Comparison of ENCODE assay signal across 1 cellular context in the genomic region with DNA sequence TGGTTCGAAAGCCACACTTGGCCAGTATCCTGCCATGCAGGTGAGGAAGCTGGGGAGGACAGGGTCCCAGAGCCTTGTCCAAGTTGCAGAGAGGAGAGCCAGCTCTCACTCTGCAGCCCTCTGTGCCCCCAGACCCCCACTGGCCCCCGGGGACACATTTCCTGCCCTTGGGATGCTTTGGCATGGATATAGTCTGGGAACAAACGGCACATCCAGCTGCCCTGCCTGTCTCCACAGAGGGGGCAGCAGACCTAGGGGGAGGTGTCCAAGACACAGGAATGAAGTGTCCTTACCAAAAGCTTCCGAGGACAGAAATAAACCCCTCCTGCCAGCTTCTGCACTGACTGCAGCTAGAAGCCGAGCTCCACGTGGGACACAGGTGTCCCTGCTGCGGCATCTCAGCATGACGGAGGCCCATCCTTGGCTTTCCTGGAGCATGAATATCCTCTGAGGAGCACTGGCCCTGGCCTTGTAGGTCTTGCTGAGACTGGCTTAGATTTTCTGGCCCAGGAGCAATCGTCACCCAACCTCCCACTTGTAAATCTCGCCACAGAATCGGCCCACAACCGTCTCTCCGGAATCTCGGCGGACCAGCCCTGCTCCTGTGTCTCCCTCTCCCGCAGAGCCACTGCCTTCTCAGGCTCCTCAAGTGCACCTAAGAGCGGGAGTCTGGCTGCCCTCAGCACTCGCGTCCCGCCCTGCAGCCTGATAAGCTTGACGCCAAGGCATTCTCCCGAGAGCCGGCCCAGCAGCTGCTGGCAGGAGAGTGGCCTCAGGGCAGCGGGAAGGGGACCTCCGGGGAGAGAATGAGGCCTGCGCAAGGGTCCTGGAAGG.
A peak's percentile ranks its signal among the peaks of the same experiment; 100 is the strongest.
TF ChIP-seq lines count a peak whose summit lies in the region.

No MANE protein-coding gene starts in this region.

TF ChIP-seq in HepG2, 621 proteins besides CTCF, POLR2A, EP300 and RAD21 (continued from another document and continues in another):
- TF ChIP-seq, protein P1, sequence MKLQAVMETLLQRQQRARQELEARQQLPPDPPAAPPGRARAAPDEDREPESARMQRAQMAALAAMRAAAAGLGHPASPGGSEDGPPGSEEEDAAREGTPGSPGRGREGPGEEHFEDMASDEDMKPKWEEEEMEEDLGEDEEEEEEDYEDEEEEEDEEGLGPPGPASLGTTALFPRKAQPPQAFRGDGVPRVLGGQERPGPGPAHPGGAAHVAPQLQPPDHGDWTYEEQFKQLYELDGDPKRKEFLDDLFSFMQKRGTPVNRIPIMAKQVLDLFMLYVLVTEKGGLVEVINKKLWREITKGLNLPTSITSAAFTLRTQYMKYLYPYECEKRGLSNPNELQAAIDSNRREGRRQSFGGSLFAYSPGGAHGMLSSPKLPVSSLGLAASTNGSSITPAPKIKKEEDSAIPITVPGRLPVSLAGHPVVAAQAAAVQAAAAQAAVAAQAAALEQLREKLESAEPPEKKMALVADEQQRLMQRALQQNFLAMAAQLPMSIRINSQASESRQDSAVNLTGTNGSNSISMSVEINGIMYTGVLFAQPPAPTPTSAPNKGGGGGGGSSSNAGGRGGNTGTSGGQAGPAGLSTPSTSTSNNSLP (IDR thresholded peaks at IDR 0.05; ENCODE audit: low read depth, low read length) = no peak
- TF ChIP-seq, protein P2, sequence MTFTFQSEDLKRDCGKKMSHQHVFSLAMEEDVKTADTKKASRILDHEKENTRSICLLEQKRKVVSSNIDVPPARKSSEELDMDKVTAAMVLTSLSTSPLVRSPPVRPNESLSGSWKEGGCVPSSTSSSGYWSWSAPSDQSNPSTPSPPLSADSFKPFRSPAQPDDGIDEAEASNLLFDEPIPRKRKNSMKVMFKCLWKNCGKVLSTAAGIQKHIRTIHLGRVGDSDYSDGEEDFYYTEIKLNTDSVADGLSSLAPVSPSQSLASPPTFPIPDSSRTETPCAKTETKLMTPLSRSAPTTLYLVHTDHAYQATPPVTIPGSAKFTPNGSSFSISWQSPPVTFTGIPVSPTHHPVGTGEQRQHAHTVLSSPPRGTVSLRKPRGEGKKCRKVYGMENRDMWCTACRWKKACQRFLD (CRISPR knock-in tag; IDR thresholded peaks at IDR 0.05; ENCODE audit: borderline replicate concordance) = no peak
- TF ChIP-seq, protein P3, sequence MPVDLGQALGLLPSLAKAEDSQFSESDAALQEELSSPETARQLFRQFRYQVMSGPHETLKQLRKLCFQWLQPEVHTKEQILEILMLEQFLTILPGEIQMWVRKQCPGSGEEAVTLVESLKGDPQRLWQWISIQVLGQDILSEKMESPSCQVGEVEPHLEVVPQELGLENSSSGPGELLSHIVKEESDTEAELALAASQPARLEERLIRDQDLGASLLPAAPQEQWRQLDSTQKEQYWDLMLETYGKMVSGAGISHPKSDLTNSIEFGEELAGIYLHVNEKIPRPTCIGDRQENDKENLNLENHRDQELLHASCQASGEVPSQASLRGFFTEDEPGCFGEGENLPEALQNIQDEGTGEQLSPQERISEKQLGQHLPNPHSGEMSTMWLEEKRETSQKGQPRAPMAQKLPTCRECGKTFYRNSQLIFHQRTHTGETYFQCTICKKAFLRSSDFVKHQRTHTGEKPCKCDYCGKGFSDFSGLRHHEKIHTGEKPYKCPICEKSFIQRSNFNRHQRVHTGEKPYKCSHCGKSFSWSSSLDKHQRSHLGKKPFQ (CRISPR knock-in tag; IDR thresholded peaks at IDR 0.05; ENCODE audit: insufficient replicate concordance) = no peak
- no peak for TF ChIP-seq ATF7-NPFF (CRISPR knock-in tag; IDR thresholded peaks at IDR 0.05; ENCODE audit: low read depth)
- no peak for TF ChIP-seq CAMTA2 (CRISPR knock-in tag; IDR thresholded peaks at IDR 0.05; ENCODE audit: borderline replicate concordance)
- no peak for TF ChIP-seq NFIC (IDR thresholded peaks at IDR 0.05; ENCODE audit: low read length)
- no peak for TF ChIP-seq NFRKB (IDR thresholded peaks at IDR 0.05)
- no peak for TF ChIP-seq TCF7L2 (IDR thresholded peaks at IDR 0.05; ENCODE audit: low read depth, low read length)
- no peak for TF ChIP-seq ZNF7 (CRISPR knock-in tag; IDR thresholded peaks at IDR 0.05)
- TF ChIP-seq ELF1 (CRISPR knock-in tag; IDR thresholded peaks at IDR 0.05) = no peak
- TF ChIP-seq, protein P4, sequence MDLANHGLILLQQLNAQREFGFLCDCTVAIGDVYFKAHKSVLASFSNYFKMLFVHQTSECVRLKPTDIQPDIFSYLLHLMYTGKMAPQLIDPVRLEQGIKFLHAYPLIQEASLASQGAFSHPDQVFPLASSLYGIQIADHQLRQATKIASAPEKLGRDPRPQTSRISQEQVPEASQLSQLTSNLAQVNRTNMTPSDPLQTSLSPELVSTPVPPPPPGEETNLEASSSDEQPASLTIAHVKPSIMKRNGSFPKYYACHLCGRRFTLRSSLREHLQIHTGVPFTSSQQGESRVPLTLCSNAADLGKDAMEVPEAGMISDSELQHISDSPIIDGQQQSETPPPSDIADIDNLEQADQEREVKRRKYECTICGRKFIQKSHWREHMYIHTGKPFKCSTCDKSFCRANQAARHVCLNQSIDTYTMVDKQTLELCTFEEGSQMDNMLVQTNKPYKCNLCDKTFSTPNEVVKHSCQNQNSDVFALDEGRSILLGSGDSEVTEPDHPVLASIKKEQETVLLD (CRISPR knock-in tag; IDR thresholded peaks at IDR 0.05; ENCODE audit: low read depth) = no peak
- TF ChIP-seq ZNF747 (CRISPR knock-in tag; IDR thresholded peaks at IDR 0.05; ENCODE audit: borderline replicate concordance) = no peak
- TF ChIP-seq, protein P5, sequence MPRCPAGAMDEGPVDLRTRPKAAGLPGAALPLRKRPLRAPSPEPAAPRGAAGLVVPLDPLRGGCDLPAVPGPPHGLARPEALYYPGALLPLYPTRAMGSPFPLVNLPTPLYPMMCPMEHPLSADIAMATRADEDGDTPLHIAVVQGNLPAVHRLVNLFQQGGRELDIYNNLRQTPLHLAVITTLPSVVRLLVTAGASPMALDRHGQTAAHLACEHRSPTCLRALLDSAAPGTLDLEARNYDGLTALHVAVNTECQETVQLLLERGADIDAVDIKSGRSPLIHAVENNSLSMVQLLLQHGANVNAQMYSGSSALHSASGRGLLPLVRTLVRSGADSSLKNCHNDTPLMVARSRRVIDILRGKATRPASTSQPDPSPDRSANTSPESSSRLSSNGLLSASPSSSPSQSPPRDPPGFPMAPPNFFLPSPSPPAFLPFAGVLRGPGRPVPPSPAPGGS (CRISPR knock-in tag; IDR thresholded peaks at IDR 0.05) = no peak
- TF ChIP-seq, protein P6, sequence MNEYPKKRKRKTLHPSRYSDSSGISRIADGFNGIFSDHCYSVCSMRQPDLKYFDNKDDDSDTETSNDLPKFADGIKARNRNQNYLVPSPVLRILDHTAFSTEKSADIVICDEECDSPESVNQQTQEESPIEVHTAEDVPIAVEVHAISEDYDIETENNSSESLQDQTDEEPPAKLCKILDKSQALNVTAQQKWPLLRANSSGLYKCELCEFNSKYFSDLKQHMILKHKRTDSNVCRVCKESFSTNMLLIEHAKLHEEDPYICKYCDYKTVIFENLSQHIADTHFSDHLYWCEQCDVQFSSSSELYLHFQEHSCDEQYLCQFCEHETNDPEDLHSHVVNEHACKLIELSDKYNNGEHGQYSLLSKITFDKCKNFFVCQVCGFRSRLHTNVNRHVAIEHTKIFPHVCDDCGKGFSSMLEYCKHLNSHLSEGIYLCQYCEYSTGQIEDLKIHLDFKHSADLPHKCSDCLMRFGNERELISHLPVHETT (CRISPR knock-in tag; conservative IDR thresholded peaks at IDR 0.05) = no peak
- TF ChIP-seq ZNF160 (CRISPR knock-in tag; IDR thresholded peaks at IDR 0.05) = no peak
- no peak for TF ChIP-seq SNRNP70 (IDR thresholded peaks at IDR 0.05; ENCODE audit: low read depth, low read length)
- no peak for TF ChIP-seq FLYWCH1 (CRISPR knock-in tag; IDR thresholded peaks at IDR 0.05)
- TF ChIP-seq, protein P7, sequence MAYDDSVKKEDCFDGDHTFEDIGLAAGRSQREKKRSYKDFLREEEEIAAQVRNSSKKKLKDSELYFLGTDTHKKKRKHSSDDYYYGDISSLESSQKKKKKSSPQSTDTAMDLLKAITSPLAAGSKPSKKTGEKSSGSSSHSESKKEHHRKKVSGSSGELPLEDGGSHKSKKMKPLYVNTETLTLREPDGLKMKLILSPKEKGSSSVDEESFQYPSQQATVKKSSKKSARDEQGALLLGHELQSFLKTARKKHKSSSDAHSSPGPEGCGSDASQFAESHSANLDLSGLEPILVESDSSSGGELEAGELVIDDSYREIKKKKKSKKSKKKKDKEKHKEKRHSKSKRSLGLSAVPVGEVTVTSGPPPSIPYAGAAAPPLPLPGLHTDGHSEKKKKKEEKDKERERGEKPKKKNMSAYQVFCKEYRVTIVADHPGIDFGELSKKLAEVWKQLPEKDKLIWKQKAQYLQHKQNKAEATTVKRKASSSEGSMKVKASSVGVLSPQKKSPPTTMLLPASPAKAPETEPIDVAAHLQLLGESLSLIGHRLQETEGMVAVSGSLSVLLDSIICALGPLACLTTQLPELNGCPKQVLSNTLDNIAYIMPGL (CRISPR knock-in tag; IDR thresholded peaks at IDR 0.05; ENCODE audit: borderline replicate concordance in 1 of 2, low read depth in 1 of 2) = no peak
- TF ChIP-seq CCAR2 (optimal IDR thresholded peaks at IDR 0.05; ENCODE audit: low read depth, low read length) = no peak
- TF ChIP-seq, protein P8, sequence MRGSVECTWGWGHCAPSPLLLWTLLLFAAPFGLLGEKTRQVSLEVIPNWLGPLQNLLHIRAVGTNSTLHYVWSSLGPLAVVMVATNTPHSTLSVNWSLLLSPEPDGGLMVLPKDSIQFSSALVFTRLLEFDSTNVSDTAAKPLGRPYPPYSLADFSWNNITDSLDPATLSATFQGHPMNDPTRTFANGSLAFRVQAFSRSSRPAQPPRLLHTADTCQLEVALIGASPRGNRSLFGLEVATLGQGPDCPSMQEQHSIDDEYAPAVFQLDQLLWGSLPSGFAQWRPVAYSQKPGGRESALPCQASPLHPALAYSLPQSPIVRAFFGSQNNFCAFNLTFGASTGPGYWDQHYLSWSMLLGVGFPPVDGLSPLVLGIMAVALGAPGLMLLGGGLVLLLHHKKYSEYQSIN (CRISPR knock-in tag; IDR thresholded peaks at IDR 0.05; ENCODE audit: borderline replicate concordance) = no peak
- 0 out of 2 replicates have a peak, but pooled peaks have one; percentile 48 for TF ChIP-seq SSRP1 (CRISPR knock-in tag; IDR thresholded peaks at IDR 0.05)
- TF ChIP-seq PPARG (CRISPR knock-in tag; conservative IDR thresholded peaks at IDR 0.05) = no peak
- TF ChIP-seq ZNF296 (CRISPR knock-in tag; conservative IDR thresholded peaks at IDR 0.05) = 0 out of 2 replicates have a peak, but pooled peaks have one; percentile 34
- TF ChIP-seq JDP2 (CRISPR knock-in tag; IDR thresholded peaks at IDR 0.05; ENCODE audit: borderline replicate concordance) = no peak
- no peak for TF ChIP-seq ZNF333 (CRISPR knock-in tag; IDR thresholded peaks at IDR 0.05; ENCODE audit: borderline replicate concordance)
- no peak for TF ChIP-seq CENPX (CRISPR knock-in tag; IDR thresholded peaks at IDR 0.05)
- TF ChIP-seq PTBP1 (IDR thresholded peaks at IDR 0.05; ENCODE audit: low read depth, low read length, poor library complexity, severe bottlenecking) = no peak
- TF ChIP-seq ZNF343 (CRISPR knock-in tag; IDR thresholded peaks at IDR 0.05) = no peak
- TF ChIP-seq, protein P9, sequence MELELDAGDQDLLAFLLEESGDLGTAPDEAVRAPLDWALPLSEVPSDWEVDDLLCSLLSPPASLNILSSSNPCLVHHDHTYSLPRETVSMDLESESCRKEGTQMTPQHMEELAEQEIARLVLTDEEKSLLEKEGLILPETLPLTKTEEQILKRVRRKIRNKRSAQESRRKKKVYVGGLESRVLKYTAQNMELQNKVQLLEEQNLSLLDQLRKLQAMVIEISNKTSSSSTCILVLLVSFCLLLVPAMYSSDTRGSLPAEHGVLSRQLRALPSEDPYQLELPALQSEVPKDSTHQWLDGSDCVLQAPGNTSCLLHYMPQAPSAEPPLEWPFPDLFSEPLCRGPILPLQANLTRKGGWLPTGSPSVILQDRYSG (CRISPR knock-in tag; IDR thresholded peaks at IDR 0.05) = no peak
- no peak for TF ChIP-seq ZNF550 (CRISPR knock-in tag; IDR thresholded peaks at IDR 0.05; ENCODE audit: borderline replicate concordance)
- TF ChIP-seq ZSCAN25 (CRISPR knock-in tag; IDR thresholded peaks at IDR 0.05) = no peak
- TF ChIP-seq, protein P10, sequence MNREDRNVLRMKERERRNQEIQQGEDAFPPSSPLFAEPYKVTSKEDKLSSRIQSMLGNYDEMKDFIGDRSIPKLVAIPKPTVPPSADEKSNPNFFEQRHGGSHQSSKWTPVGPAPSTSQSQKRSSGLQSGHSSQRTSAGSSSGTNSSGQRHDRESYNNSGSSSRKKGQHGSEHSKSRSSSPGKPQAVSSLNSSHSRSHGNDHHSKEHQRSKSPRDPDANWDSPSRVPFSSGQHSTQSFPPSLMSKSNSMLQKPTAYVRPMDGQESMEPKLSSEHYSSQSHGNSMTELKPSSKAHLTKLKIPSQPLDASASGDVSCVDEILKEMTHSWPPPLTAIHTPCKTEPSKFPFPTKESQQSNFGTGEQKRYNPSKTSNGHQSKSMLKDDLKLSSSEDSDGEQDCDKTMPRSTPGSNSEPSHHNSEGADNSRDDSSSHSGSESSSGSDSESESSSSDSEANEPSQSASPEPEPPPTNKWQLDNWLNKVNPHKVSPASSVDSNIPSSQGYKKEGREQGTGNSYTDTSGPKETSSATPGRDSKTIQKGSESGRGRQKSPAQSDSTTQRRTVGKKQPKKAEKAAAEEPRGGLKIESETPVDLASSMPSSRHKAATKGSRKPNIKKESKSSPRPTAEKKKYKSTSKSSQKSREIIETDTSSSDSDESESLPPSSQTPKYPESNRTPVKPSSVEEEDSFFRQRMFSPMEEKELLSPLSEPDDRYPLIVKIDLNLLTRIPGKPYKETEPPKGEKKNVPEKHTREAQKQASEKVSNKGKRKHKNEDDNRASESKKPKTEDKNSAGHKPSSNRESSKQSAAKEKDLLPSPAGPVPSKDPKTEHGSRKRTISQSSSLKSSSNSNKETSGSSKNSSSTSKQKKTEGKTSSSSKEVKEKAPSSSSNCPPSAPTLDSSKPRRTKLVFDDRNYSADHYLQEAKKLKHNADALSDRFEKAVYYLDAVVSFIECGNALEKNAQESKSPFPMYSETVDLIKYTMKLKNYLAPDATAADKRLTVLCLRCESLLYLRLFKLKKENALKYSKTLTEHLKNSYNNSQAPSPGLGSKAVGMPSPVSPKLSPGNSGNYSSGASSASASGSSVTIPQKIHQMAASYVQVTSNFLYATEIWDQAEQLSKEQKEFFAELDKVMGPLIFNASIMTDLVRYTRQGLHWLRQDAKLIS (CRISPR knock-in tag; IDR thresholded peaks at IDR 0.05) = no peak
- 0 out of 2 replicates have a peak, but pooled peaks have one; percentile 18 for TF ChIP-seq ZNF879 (CRISPR knock-in tag; IDR thresholded peaks at IDR 0.05)
- TF ChIP-seq SYNCRIP (IDR thresholded peaks at IDR 0.05; ENCODE audit: insufficient read depth, low read depth, low read length) = no peak
- no peak for TF ChIP-seq ZKSCAN8 (CRISPR knock-in tag; IDR thresholded peaks at IDR 0.05; ENCODE audit: borderline replicate concordance)
- TF ChIP-seq, protein P11, sequence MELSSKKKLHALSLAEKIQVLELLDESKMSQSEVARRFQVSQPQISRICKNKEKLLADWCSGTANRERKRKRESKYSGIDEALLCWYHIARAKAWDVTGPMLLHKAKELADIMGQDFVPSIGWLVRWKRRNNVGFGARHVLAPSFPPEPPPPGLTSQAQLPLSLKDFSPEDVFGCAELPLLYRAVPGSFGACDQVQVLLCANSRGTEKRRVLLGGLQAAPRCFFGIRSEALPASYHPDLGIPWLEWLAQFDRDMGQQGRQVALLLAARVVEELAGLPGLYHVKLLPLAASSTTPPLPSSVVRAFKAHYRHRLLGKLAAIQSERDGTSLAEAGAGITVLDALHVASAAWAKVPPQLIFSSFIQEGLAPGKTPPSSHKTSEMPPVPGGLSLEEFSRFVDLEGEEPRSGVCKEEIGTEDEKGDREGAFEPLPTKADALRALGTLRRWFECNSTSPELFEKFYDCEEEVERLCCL (CRISPR knock-in tag; IDR thresholded peaks at IDR 0.05; ENCODE audit: borderline replicate concordance) = no peak
